In the genomic region with DNA sequence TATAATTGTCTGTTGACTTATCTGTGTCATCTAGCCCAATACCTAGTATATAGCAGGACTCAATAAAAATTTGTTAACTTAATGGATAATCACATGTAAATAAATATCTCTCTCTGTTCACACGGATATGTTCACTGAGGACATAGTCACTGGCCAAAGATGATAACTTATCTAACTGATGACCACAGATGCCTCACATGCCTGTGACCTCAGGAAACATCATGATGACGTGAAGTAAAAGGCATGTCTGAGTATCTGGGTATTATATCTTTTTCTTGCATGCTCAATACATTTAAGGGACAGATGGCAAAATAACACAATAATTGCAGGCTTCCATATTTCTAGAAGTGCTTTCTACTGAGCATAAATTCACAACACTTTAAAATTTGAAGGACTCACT, we compare ENCODE assay signal across 22 cellular contexts. TPM values are rescaled to one million over a fixed set of nuclear protein-coding genes. Genes with fewer than 3 reads are reported as not detected.
A peak's percentile ranks its signal among the peaks of the same experiment; 100 is the strongest.
DNase-seq lines count a peak whose midpoint lies in the region; ATAC-seq and TF ChIP-seq lines count a peak whose summit lies in the region.
"Had no signal": no experiment of that assay in that cellular context is flagged by ENCODE, and none has a peak within 500 bp of the region (broad histone marks: within the 10 kb centered on the region; RNA-seq: fewer than 3 reads in every experiment).

No MANE protein-coding gene starts in this region.

- no peak overlapping the region for H3K4ac ChIP-seq in mesenchymal stem cell (ENCODE audit: low read depth in 1 of 2, low read length in 2 of 2)

- no peak overlapping the region for H2BK15ac ChIP-seq in mesenchymal stem cell (ENCODE audit: low read depth, poor library complexity, severe bottlenecking)

- H3K4me3 Mint-ChIP-seq in activated CD8-positive, alpha-beta T cell treated with anti-CD3 and anti-CD28 coated beads, Interleukin-2, amount 10 ng/mL, durations not matched to agents 7 days and 5 days: no peak overlapping the region
- H3K4me3 Mint-ChIP-seq: CD4-positive, alpha-beta memory T cell; IgD-negative memory B cell had no signal

- no peak overlapping the region for H3K14ac ChIP-seq in mesenchymal stem cell (ENCODE audit: low read length in 2 of 2)

- H2AFZ ChIP-seq in mesenchymal stem cell (ENCODE audit: low read depth, low read length) (no peak overlapping the region), osteoblast (ENCODE audit: low read length) (no peak overlapping the region)
- H2AFZ ChIP-seq: GM23248 had no signal

- no peaks in the 10 kb centered on the region for H3K36me3 ChIP-seq in brain microvascular endothelial cell (replicated peaks)
- no peaks in the 10 kb centered on the region for H3K36me3 ChIP-seq in mesenchymal stem cell (ENCODE audit: control insufficient read depth in 1 of 2, insufficient read depth in 2 of 2, low read depth in 1 of 2, low read length in 2 of 2)
- H3K36me3 ChIP-seq in osteoblast (ENCODE audit: insufficient read depth, low read length): no peaks in the 10 kb centered on the region
- H3K36me3 ChIP-seq: HAP-1 had no signal

- in situ Hi-C loops in brain microvascular endothelial cell (cut with HindIII; ENCODE audit: low pct_ligation_motif_present, low sequenced_read_pairs): no loop called here

- no peak overlapping the region for H4K91ac ChIP-seq in mesenchymal stem cell (ENCODE audit: low read length)

- no peak overlapping the region for H2BK5ac ChIP-seq in mesenchymal stem cell (ENCODE audit: low read depth, low read length, poor library complexity, severe bottlenecking)

- H3K79me1 ChIP-seq in mesenchymal stem cell (replicated peaks; ENCODE audit: low read length, poor library complexity, severe bottlenecking): no peaks in the 10 kb centered on the region

- no peaks in the 10 kb centered on the region for H4K20me1 ChIP-seq in osteoblast (ENCODE audit: insufficient read depth, low read length)

- ATAC-seq in GM18861 (IDR thresholded peaks at IDR 0.05; ENCODE audit: unreplicated experiment): no peak
- no peak for ATAC-seq in activated CD8-positive, alpha-beta T cell treated with anti-CD3 and anti-CD28 coated beads, Interleukin-2, amount 10 ng/mL, durations not matched to agents 7 days and 5 days
- ATAC-seq: A549 had no signal

- H3K18ac ChIP-seq in mesenchymal stem cell (ENCODE audit: low read depth in 1 of 2, low read length in 2 of 2): no peak overlapping the region

- peak overlapping the region; percentile 43 for H3K27ac ChIP-seq in brain microvascular endothelial cell
- no peak overlapping the region for H3K27ac ChIP-seq in mesenchymal stem cell (ENCODE audit: low read length, poor library complexity, severe bottlenecking)
- H3K27ac ChIP-seq in osteoblast (ENCODE audit: low read depth, low read length): no peak overlapping the region
- H3K27ac ChIP-seq: A549, GM23248 had no signal

- H2BK120ac ChIP-seq in mesenchymal stem cell (ENCODE audit: low read depth, low read length): no peak overlapping the region

- POLR2A ChIA-PET in activated CD8-positive, alpha-beta T cell treated with anti-CD3 and anti-CD28 coated beads, Interleukin-2, amount 10 ng/mL, durations not matched to agents 7 days and 5 days (lab: Charles Lee): no interaction called here

- peak; percentile 15 for DNase-seq in Daoy (ENCODE audit: low read depth)
- peak; percentile 42 for DNase-seq in LNCaP clone FGC (ENCODE audit: low read depth)
- DNase-seq in brain microvascular endothelial cell: peak; percentile 88
- peak; percentile 34 for DNase-seq in mesenchymal stem cell
- no peak for DNase-seq in activated CD8-positive, alpha-beta T cell treated with anti-CD3 and anti-CD28 coated beads, Interleukin-2, amount 10 ng/mL, durations not matched to agents 7 days and 5 days
- no peak for DNase-seq in osteoblast (ENCODE audit: insufficient read length, low spot score, missing footprints)
- DNase-seq in stimulated activated CD4-positive, alpha-beta T cell treated with anti-CD3 and anti-CD28 coated beads, Interleukin-2, amount 100 ng/mL, for 48 hours: no peak
- DNase-seq: Calu3; CD4-positive, alpha-beta memory T cell; GM23248; Kasumi-1; NCI-H1105; NCI-H2081; NCI-H510A; NCI-H774; RPMI8226; SIG-M5 had no signal

- no peak overlapping the region for H4K8ac ChIP-seq in mesenchymal stem cell (ENCODE audit: low read length)

- H3K79me2 ChIP-seq in osteoblast (ENCODE audit: insufficient read depth, low read length): no peaks in the 10 kb centered on the region

- no peaks in the 10 kb centered on the region for H3K36me3 Mint-ChIP-seq in activated CD8-positive, alpha-beta T cell treated with anti-CD3 and anti-CD28 coated beads, Interleukin-2, amount 10 ng/mL, durations not matched to agents 7 days and 5 days (ENCODE audit: low read depth)
- H3K36me3 Mint-ChIP-seq: CD4-positive, alpha-beta memory T cell; IgD-negative memory B cell had no signal

- H3K9ac ChIP-seq in mesenchymal stem cell (ENCODE audit: low read length): no peak overlapping the region
- H3K9ac ChIP-seq: GM23248 had no signal

- CTCF ChIA-PET in activated CD8-positive, alpha-beta T cell treated with anti-CD3 and anti-CD28 coated beads, Interleukin-2, amount 10 ng/mL, durations not matched to agents 7 days and 5 days (lab: Charles Lee): no interaction called here

- no peak overlapping the region for H3K27ac Mint-ChIP-seq in activated CD8-positive, alpha-beta T cell treated with anti-CD3 and anti-CD28 coated beads, Interleukin-2, amount 10 ng/mL, durations not matched to agents 7 days and 5 days
- H3K27ac Mint-ChIP-seq: CD4-positive, alpha-beta memory T cell; IgD-negative memory B cell had no signal

- H3K4me3 ChIP-seq in LNCaP clone FGC (ENCODE audit: low read depth, low read length) (no peak overlapping the region), brain microvascular endothelial cell (ENCODE audit: low read depth, low read length) (no peak overlapping the region), mesenchymal stem cell (ENCODE audit: insufficient read depth in 1 of 2, low read depth in 1 of 2, low read length in 2 of 2) (no peak overlapping the region), osteoblast (ENCODE audit: insufficient read depth, low read length) (no peak overlapping the region)
- H3K4me3 ChIP-seq: A549, GM23248, HAP-1 had no signal

- H3K9me3 ChIP-seq in mesenchymal stem cell (ENCODE audit: control insufficient read depth, low read length) (no peaks in the 10 kb centered on the region), osteoblast (ENCODE audit: low read depth, low read length) (no peaks in the 10 kb centered on the region)
- H3K9me3 ChIP-seq: A549, HAP-1 had no signal

- H3K27me3 ChIP-seq in brain microvascular endothelial cell (replicated peaks) (no peaks in the 10 kb centered on the region), mesenchymal stem cell (ENCODE audit: control insufficient read depth in 1 of 2, insufficient read depth in 1 of 2, low read length in 2 of 2) (no peaks in the 10 kb centered on the region), osteoblast (ENCODE audit: insufficient read depth, low read length) (no peaks in the 10 kb centered on the region)

- no peak overlapping the region for H3K23ac ChIP-seq in mesenchymal stem cell (ENCODE audit: low read length in 2 of 2)

- no peak overlapping the region for H2BK12ac ChIP-seq in mesenchymal stem cell (ENCODE audit: low read length in 2 of 2)

- peaks cover 2% of the 10 kb centered on the region for H3K27me3 Mint-ChIP-seq in activated CD8-positive, alpha-beta T cell treated with anti-CD3 and anti-CD28 coated beads, Interleukin-2, amount 10 ng/mL, durations not matched to agents 7 days and 5 days (ENCODE audit: low read depth)
- H3K27me3 Mint-ChIP-seq: IgD-negative memory B cell had no signal

- no peak overlapping the region for H2AK5ac ChIP-seq in mesenchymal stem cell (ENCODE audit: low read length, severe bottlenecking)

- H3K9me3 Mint-ChIP-seq in activated CD8-positive, alpha-beta T cell treated with anti-CD3 and anti-CD28 coated beads, Interleukin-2, amount 10 ng/mL, durations not matched to agents 7 days and 5 days (ENCODE audit: insufficient read depth): no peaks in the 10 kb centered on the region
- H3K9me3 Mint-ChIP-seq: CD4-positive, alpha-beta memory T cell had no signal

- H3K4me1 Mint-ChIP-seq in activated CD8-positive, alpha-beta T cell treated with anti-CD3 and anti-CD28 coated beads, Interleukin-2, amount 10 ng/mL, durations not matched to agents 7 days and 5 days (ENCODE audit: low read depth): no peaks in the 10 kb centered on the region
- H3K4me1 Mint-ChIP-seq: CD4-positive, alpha-beta memory T cell; IgD-negative memory B cell had no signal

- 57% methylated on average over 1 of the region's 2 CpGs for WGBS in mesenchymal stem cell

- no peak overlapping the region for H3K4me2 ChIP-seq in mesenchymal stem cell (ENCODE audit: low read length, poor library complexity, severe bottlenecking)
- H3K4me2 ChIP-seq in osteoblast (ENCODE audit: insufficient read depth, low read length): no peak overlapping the region
- H3K4me2 ChIP-seq: A549 had no signal

- no peak for TF ChIP-seq CTCF in LNCaP clone FGC (IDR thresholded peaks at IDR 0.05; ENCODE audit: control insufficient read depth, extremely low read depth, insufficient read depth)
- TF ChIP-seq CTCF in brain microvascular endothelial cell (IDR thresholded peaks at IDR 0.05; ENCODE audit: low read depth, low read length, missing control alignments): no peak
- no peak for TF ChIP-seq CTCF in osteoblast (IDR thresholded peaks at IDR 0.05; ENCODE audit: extremely low read depth, low read depth, low read length)

- peaks cover 12% of the 10 kb centered on the region for H3K4me1 ChIP-seq in mesenchymal stem cell (ENCODE audit: control insufficient read depth, insufficient read depth, low read depth, low read length)
- H3K4me1 ChIP-seq in osteoblast (ENCODE audit: insufficient read depth, low read length): peaks cover 10% of the 10 kb centered on the region
- H3K4me1 ChIP-seq: A549 had no signal

RNA-seq across cellular contexts. Expression of a gene that starts 41.4 kb away (rescaled TPM):
- 0.63 and 1.3 TPM in 2 replicates for total RNA-seq in Daoy (2014; rRNA removed; shearing (Covaris generic))
- polyA plus RNA-seq in mesenchymal stem cell (2013, experiment 1 of 2): 5.1 TPM
- polyA plus RNA-seq in mesenchymal stem cell (2013, experiment 2 of 2): 4.6 TPM
- total RNA-seq in activated CD8-positive, alpha-beta T cell treated with anti-CD3 and anti-CD28 coated beads, Interleukin-2, amount 10 ng/mL, durations not matched to agents 7 days and 5 days: 1 to 10 TPM in 1 of 2 experiments, under 1 TPM in 1; 0.76 to 1.0 TPM
- 20.3 and 22.4 TPM in 2 replicates for total RNA-seq in osteoblast
- total RNA-seq: OCI-LY7 had no signal

Comparison
In these comparisons a context has a peak if more than half of its experiments do, and no peak if none do; other contexts are left out.
1. DNase-seq: peak in Daoy (single experiment), LNCaP clone FGC (single experiment), brain microvascular endothelial cell (single experiment) and mesenchymal stem cell (single experiment); none in activated CD8-positive, alpha-beta T cell treated with anti-CD3 and anti-CD28 coated beads, Interleukin-2, amount 10 ng/mL, durations not matched to agents 7 days and 5 days (single experiment), osteoblast (single experiment) and stimulated activated CD4-positive, alpha-beta T cell treated with anti-CD3 and anti-CD28 coated beads, Interleukin-2, amount 100 ng/mL, for 48 hours (0 of 2).